10 cellular contexts compared by ENCODE assay signal in the genomic region with DNA sequence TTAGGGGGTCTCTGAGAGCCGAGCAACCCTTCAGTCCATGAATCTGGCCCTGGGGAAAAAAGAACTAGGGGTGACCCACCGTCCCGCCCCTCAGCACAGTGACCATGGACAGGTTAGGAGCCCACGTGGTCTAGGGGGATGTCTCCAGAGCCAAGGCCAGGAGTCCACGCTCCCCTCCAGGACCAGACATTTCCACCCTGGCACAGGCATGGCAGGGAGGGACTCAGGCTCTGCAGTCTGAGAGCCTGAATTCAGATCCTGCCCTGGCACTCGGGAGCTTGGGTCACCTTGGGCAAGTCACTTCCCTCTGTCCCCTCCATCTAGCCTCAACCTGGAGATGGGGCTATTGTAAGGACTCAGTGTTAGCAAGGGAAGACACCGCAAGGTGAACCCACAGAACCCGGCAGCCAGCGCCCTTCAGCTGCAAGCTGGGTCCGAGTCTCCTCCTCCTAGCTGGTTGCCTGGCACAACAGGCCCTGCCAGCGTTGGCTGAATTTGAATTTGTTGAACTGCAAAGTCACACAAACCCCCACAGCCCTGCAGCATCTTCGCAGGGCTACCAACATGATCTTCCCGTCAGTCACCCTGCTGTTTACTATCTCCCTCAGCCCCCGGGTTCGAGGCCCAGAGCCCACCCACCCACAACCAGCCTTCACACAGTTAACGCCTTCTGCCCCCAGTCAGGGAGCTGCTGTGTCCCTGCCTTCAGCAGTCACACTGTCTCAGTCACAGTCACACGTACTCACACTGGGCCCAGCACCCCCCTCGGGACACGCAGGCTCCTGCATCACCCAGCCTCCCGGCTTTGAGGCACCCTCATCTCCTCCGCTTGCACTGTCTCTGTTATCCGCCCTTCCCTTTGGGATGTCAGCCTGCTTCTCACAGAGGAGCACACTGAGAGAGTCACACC. TPM values are rescaled to one million over a fixed set of nuclear protein-coding genes. Genes with fewer than 3 reads are reported as not detected.
DNase-seq lines count a peak whose midpoint lies in the region; ATAC-seq and TF ChIP-seq lines count a peak whose summit lies in the region.
"Had no signal": no experiment of that assay in that cellular context is flagged by ENCODE, and none has a peak within 500 bp of the region (broad histone marks: within the 10 kb centered on the region; RNA-seq: fewer than 3 reads in every experiment).

No MANE protein-coding gene starts in this region.

- no peak for ATAC-seq in naive thymus-derived CD4-positive, alpha-beta T cell
- ATAC-seq in upper lobe of right lung: no peak
- no peak for ATAC-seq in HG03039 (IDR thresholded peaks at IDR 0.05; ENCODE audit: unreplicated experiment)
- no peak for ATAC-seq in omental fat pad (ENCODE audit: low FRiP score)

- no peaks in the 10 kb centered on the region for H3K36me3 ChIP-seq in naive thymus-derived CD4-positive, alpha-beta T cell (ENCODE audit: control insufficient read depth in 2 of 3, insufficient read depth in 3 of 3, low read length in 3 of 3)
- H3K36me3 ChIP-seq in upper lobe of right lung: no peaks in the 10 kb centered on the region

- intact Hi-C loops in activated naive CD4-positive, alpha-beta T cell treated with anti-CD3 and anti-CD28 coated beads for 36 hours (cut with micrococcal nuclease): no loop called here
- intact Hi-C loops in naive thymus-derived CD4-positive, alpha-beta T cell (cut with micrococcal nuclease): no loop called here
- intact Hi-C loops in upper lobe of right lung (cut with DNase I): no loop called here

- H3K27me3 ChIP-seq in naive thymus-derived CD4-positive, alpha-beta T cell (ENCODE audit: control insufficient read depth in 2 of 2, insufficient read depth in 2 of 2, low read length in 2 of 2): peaks cover 0 to 4% of the 10 kb centered on the region in 2 donors
- peaks cover 28% of the 10 kb centered on the region for H3K27me3 ChIP-seq in upper lobe of right lung

- TF ChIP-seq CTCF in upper lobe of right lung (IDR thresholded peaks at IDR 0.05): no peak
- TF ChIP-seq CTCF in omental fat pad (IDR thresholded peaks at IDR 0.05): no peak

- POLR2A ChIA-PET in naive thymus-derived CD4-positive, alpha-beta T cell (lab: Charles Lee): interaction anchor here (0.5 to 9.0 kb wide), 7 partner anchors 22 to 487 kb away, joined by 3 to 93 read pairs (median 4); a partner anchor contains a TSS

- H3K4me1 Mint-ChIP-seq in activated naive CD4-positive, alpha-beta T cell treated with anti-CD3 and anti-CD28 coated beads for 36 hours (ENCODE audit: low read depth): peaks cover 28% of the 10 kb centered on the region
- H3K4me1 Mint-ChIP-seq in naive thymus-derived CD4-positive, alpha-beta T cell: peaks cover 24 to 33% (median 31%) of the 10 kb centered on the region in 7 donors

- H3K4me1 ChIP-seq in naive thymus-derived CD4-positive, alpha-beta T cell (ENCODE audit: control insufficient read depth in 2 of 2, insufficient read depth in 2 of 2, low read length in 2 of 2): peaks cover 21 to 26% of the 10 kb centered on the region in 2 donors
- H3K4me1 ChIP-seq in upper lobe of right lung: peaks cover 30% of the 10 kb centered on the region

- H3K27me3 Mint-ChIP-seq in activated naive CD4-positive, alpha-beta T cell treated with anti-CD3 and anti-CD28 coated beads for 36 hours (ENCODE audit: low read depth): peaks cover 20% of the 10 kb centered on the region
- peaks cover 0 to 75% (median 30%) of the 10 kb centered on the region in 5 donors for H3K27me3 Mint-ChIP-seq in naive thymus-derived CD4-positive, alpha-beta T cell

- H3K9me3 ChIP-seq in naive thymus-derived CD4-positive, alpha-beta T cell (ENCODE audit: control insufficient read depth in 2 of 3, low read length in 3 of 3): no peaks in the 10 kb centered on the region
- H3K9me3 ChIP-seq in upper lobe of right lung: no peaks in the 10 kb centered on the region

- CTCF ChIA-PET in activated naive CD4-positive, alpha-beta T cell treated with anti-CD3 and anti-CD28 coated beads for 36 hours (lab: Charles Lee): no interaction called here
- CTCF ChIA-PET in naive thymus-derived CD4-positive, alpha-beta T cell (lab: Charles Lee): interaction anchor here (1.4 to 2.0 kb wide), 2 partner anchors 62 to 74 kb away, joined by 5 to 9 read pairs; no protein-coding TSS in a partner anchor

- H3K27ac ChIP-seq in caudate nucleus (ENCODE audit: low read depth, low read length): peak overlapping the region; percentile 76
- no peak overlapping the region for H3K27ac ChIP-seq in naive thymus-derived CD4-positive, alpha-beta T cell (ENCODE audit: low read depth, low read length)
- H3K27ac ChIP-seq in upper lobe of right lung: no peak overlapping the region
- H3K27ac ChIP-seq: HL-60 had no signal

- H3K36me3 Mint-ChIP-seq in activated naive CD4-positive, alpha-beta T cell treated with anti-CD3 and anti-CD28 coated beads for 36 hours (ENCODE audit: low read depth): no peaks in the 10 kb centered on the region
- H3K36me3 Mint-ChIP-seq in naive thymus-derived CD4-positive, alpha-beta T cell: peaks cover 0 to 3% (median 0%) of the 10 kb centered on the region in 5 donors

- H3K4me3 Mint-ChIP-seq in activated naive CD4-positive, alpha-beta T cell treated with anti-CD3 and anti-CD28 coated beads for 36 hours: peak overlapping the region; percentile 58
- H3K4me3 Mint-ChIP-seq in naive thymus-derived CD4-positive, alpha-beta T cell: peak overlapping the region; percentile 64 to 97 (median 82)

- no peak for DNase-seq in activated naive CD4-positive, alpha-beta T cell treated with anti-CD3 and anti-CD28 coated beads for 36 hours
- no peak for DNase-seq in activated naive CD4-positive, alpha-beta T cell (lab: John Stamatoyannopoulos, UW)
- DNase-seq in caudate nucleus (lab: John Stamatoyannopoulos, UW): peak in 46 of 61 donors; percentile 17 to 90 (median 60)
- DNase-seq in naive thymus-derived CD4-positive, alpha-beta T cell: no peak
- no peak for DNase-seq in upper lobe of right lung
- DNase-seq in stimulated activated CD4-positive, alpha-beta T cell treated with anti-CD3 and anti-CD28 coated beads, Interleukin-4, amount 100 ng/mL, for 1 hour: no peak
- no peak for DNase-seq in omental fat pad (ENCODE audit: low spot score)
- DNase-seq: NCI-H2107 had no signal

- peak overlapping the region; percentile 30 for H3K4me3 ChIP-seq in naive thymus-derived CD4-positive, alpha-beta T cell (ENCODE audit: low read length)
- peak overlapping the region; percentile 58 for H3K4me3 ChIP-seq in upper lobe of right lung

- no peak overlapping the region for H3K27ac Mint-ChIP-seq in activated naive CD4-positive, alpha-beta T cell treated with anti-CD3 and anti-CD28 coated beads for 36 hours
- H3K27ac Mint-ChIP-seq in naive thymus-derived CD4-positive, alpha-beta T cell: peak overlapping the region in 3 of 9 donors; percentile 12 to 77 (median 35)

- H3K9me3 Mint-ChIP-seq in activated naive CD4-positive, alpha-beta T cell treated with anti-CD3 and anti-CD28 coated beads for 36 hours: no peaks in the 10 kb centered on the region
- H3K9me3 Mint-ChIP-seq in naive thymus-derived CD4-positive, alpha-beta T cell: peaks cover 0 to 3% (median 0%) of the 10 kb centered on the region in 11 donors

RNA-seq across cellular contexts. Expression of a gene that starts 0.6 kb away (rescaled TPM):
- 1 to 10 TPM; 3.8 to 3.9 TPM for total RNA-seq in activated naive CD4-positive, alpha-beta T cell treated with anti-CD3 and anti-CD28 coated beads for 36 hours
- total RNA-seq in naive thymus-derived CD4-positive, alpha-beta T cell: 1 to 10 TPM in 4 of 5 experiments, under 1 TPM in 1; 0.56 to 9.5 (median 2.3) TPM
- polyA plus RNA-seq in naive thymus-derived CD4-positive, alpha-beta T cell: 1 to 10 TPM; 1.4 to 5.8 TPM
- total RNA-seq in upper lobe of right lung (29.8 TPM), omental fat pad (10 to 100 TPM; 11.6 to 33.1 (median 14.6) TPM)

Comparison
In these comparisons a context has a peak if more than half of its experiments do, and no peak if none do; other contexts are left out.
1. DNase-seq: peak in caudate nucleus (46 of 61); none in activated naive CD4-positive, alpha-beta T cell treated with anti-CD3 and anti-CD28 coated beads for 36 hours (single experiment), activated naive CD4-positive, alpha-beta T cell (0 of 4), naive thymus-derived CD4-positive, alpha-beta T cell (0 of 9), upper lobe of right lung (single experiment), stimulated activated CD4-positive, alpha-beta T cell treated with anti-CD3 and anti-CD28 coated beads, Interleukin-4, amount 100 ng/mL, for 1 hour (single experiment) and omental fat pad (single experiment).